In the genomic region with DNA sequence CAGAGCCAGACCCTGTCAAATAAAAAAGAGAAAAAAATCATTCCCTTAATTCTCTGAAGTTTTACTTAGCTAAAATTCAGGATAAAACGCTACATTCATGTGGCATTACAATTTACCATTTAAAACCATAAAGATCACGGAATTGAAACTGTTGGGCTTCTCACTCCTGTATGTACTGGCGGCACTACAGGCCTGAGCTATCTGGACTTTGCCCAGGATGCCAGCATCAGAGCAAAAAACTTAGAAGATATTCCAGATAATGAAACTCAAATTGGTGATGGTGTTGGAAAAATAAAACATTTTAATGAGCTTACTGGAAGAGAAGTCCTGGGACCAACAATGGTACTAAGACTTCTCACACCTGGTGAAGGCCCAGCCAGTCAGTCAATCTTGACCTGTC, we compare ENCODE assay signal across 28 cellular contexts.
"Had no signal": no experiment of that assay in that cellular context is flagged by ENCODE, and none has a peak within 500 bp of the region (broad histone marks: within the 10 kb centered on the region; RNA-seq: fewer than 3 reads in every experiment).

No MANE protein-coding gene starts in this region.

- ATAC-seq: effector memory CD8-positive, alpha-beta T cell; esophagus mucosa; foreskin keratinocyte; gastrocnemius medialis; gastroesophageal sphincter; heart left ventricle; heart right ventricle had no signal

- H3K4me1 ChIP-seq: colonic mucosa, esophagus muscularis mucosa, esophagus squamous epithelium, foreskin keratinocyte, gastrocnemius medialis, gastroesophageal sphincter, heart right ventricle had no signal

- DNase-seq: colonic mucosa; cortex of kidney; dermis blood vessel endothelial cell; dorsolateral prefrontal cortex; effector CD4-positive, alpha-beta T cell; effector CD8-positive, alpha-beta T cell; effector memory CD4-positive, alpha-beta T cell; effector memory CD8-positive, alpha-beta T cell; endodermal cell; erythroblast; esophagus squamous epithelium; foreskin fibroblast; foreskin keratinocyte; foreskin melanocyte; gastrocnemius medialis; glutamatergic neuron; head of caudate nucleus; heart left ventricle; heart right ventricle had no signal

- H3K4me3 ChIP-seq: colonic mucosa, coronary artery, dorsolateral prefrontal cortex, esophagus muscularis mucosa, esophagus squamous epithelium, gastrocnemius medialis, gastroesophageal sphincter, heart left ventricle, heart right ventricle had no signal

- H3K9me3 ChIP-seq: colonic mucosa, gastrocnemius medialis had no signal

- FAIRE-seq: colon, endometrium, endothelial cell of umbilical vein, frontal cortex had no signal

- H3K27me3 ChIP-seq: colonic mucosa, dorsolateral prefrontal cortex, esophagus muscularis mucosa, esophagus squamous epithelium, foreskin keratinocyte, gastrocnemius medialis, gastroesophageal sphincter, heart left ventricle, heart right ventricle had no signal

- H3K27ac ChIP-seq: colonic mucosa, coronary artery, dorsolateral prefrontal cortex, epithelial cell of prostate, esophagus muscularis mucosa, esophagus squamous epithelium, foreskin keratinocyte, gastrocnemius medialis, gastroesophageal sphincter, heart left ventricle, heart right ventricle had no signal

- H3K36me3 ChIP-seq: colonic mucosa, gastrocnemius medialis, heart right ventricle had no signal
